In the genomic region with DNA sequence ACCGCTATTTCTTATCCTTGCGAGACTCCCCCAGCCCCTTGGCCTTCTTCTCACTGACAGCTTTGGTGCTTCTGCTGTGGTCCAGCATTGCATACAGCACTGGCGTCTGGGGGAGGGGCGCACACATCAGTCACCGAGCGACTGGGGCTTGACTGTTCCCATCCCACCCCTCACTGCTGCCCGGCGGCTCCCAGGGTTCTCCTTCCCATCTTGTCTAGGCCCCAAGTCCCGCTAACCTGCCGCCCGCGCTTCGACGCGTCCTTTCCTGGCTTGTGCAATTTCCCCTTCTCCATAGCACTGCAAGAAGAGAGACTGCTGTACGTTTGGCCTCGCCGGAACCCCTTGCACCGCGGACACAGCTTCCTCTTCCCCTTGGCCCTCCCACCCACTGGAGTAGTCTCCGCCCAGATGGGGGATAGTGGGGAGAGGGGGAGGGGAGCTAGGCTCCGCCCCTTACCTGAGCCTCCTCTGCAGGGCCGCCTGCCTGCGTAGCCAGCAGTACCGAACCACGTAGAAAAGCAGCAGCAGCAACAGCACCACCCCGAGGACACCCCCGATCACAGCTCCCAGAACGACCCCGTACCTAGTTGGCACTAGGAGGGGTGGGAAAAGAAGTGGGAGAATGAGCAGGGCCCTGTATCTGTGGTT, we compare ENCODE assay signal across 8 cellular contexts.
DNase-seq lines count a peak whose midpoint lies in the region; ATAC-seq and TF ChIP-seq lines count a peak whose summit lies in the region.

No MANE protein-coding gene starts in this region.

- H3K4me3 ChIP-seq in WI38 (ENCODE audit: low read depth, low read length), result peak overlapping the region; percentile 43
- peak overlapping the region; percentile 66 to 70 for H3K4me3 ChIP-seq in cardiac fibroblast (replicated peaks in 1 of 2; ENCODE audit: low read depth in 2 of 2, low read length in 2 of 2)

- TF ChIP-seq CTCF in WI38 (IDR thresholded peaks at IDR 0.05; ENCODE audit: low read depth, low read length) (no peak), cardiac fibroblast (IDR thresholded peaks at IDR 0.05; ENCODE audit: low read depth, low read length) (no peak)

- peak; percentile 75 for DNase-seq in COLO668 (lab: John Stamatoyannopoulos, UW; ENCODE audit: unreplicated experiment)
- peak; percentile 83 for DNase-seq in NCI-H1105 treated with DMSO at 0.1 percent for 48 hours (lab: John Stamatoyannopoulos, UW)
- peak; percentile 55 to 71 for DNase-seq in cardiac fibroblast (ENCODE audit: low read depth in 2 of 2)
- peak; percentile 96 for DNase-seq in islet precursor cell
- DNase-seq in stimulated activated CD4-positive, alpha-beta T cell treated with anti-CD3 and anti-CD28 coated beads, Interleukin-12 subunit alpha, Interleukin-12 subunit beta, amount 100 ng/mL, for 4 hours, result peak; percentile 77
- DNase-seq in NCI-H748 treated with DMSO at 0.1 percent for 48 hours (lab: John Stamatoyannopoulos, UW), result no peak

- peak; percentile 83 for ATAC-seq in GM21619 (IDR thresholded peaks at IDR 0.05; ENCODE audit: unreplicated experiment)
